Comparison of ENCODE assay signal across 24 cellular contexts in genomic region chr2:12607971-12608370, GRCh38.
A peak's percentile ranks its signal among the peaks of the same experiment; 100 is the strongest.
DNase-seq lines count a peak whose midpoint lies in the region; ATAC-seq, FAIRE-seq and TF ChIP-seq lines count a peak whose summit lies in the region.
"Had no signal": no experiment of that assay in that cellular context is flagged by ENCODE, and none has a peak within 500 bp of the region (broad histone marks: within the 10 kb centered on the region; RNA-seq: fewer than 3 reads in every experiment).

No MANE protein-coding gene starts in this region.

- POLR2A ChIA-PET in SK-N-SH (lab: Yijun Ruan, JAX), result no interaction called here

- H3K9ac ChIP-seq in SK-N-SH (no peak overlapping the region), keratinocyte (ENCODE audit: control insufficient read depth, extremely low read depth, insufficient read depth, low read length) (no peak overlapping the region)
- H3K9ac ChIP-seq: BLaER1, KMS-11 had no signal

- TF ChIP-seq RAD21 in SK-N-SH (IDR thresholded peaks at IDR 0.05; ENCODE audit: low read length), result no peak

- H2AFZ ChIP-seq in SK-N-SH (ENCODE audit: low read depth) (no peak overlapping the region), keratinocyte (ENCODE audit: control insufficient read depth, low read length) (no peak overlapping the region)

- H3K4me1 Mint-ChIP-seq in activated T-helper 2 cell treated with anti-CD3 and anti-CD28 coated beads, Interferon-gamma antibody, Interleukin-2, Interleukin-4, amounts not matched to agents 10 μg/mL and 5 μg/mL and 100 μg/mL, durations not matched to agents 14 hours and 24 hours and 36 hours (ENCODE audit: low read depth), result peaks cover 16% of the 10 kb centered on the region
- H3K4me1 Mint-ChIP-seq in progenitor cell of endocrine pancreas (ENCODE audit: low read depth), result peaks cover 4% of the 10 kb centered on the region

- TF ChIP-seq CTCF in SK-N-SH (IDR thresholded peaks at IDR 0.05) (no peak), keratinocyte (optimal IDR thresholded peaks at IDR 0.05 in 1 of 3, IDR thresholded peaks at IDR 0.05 in 1 of 3, conservative IDR thresholded peaks at IDR 0.05 in 1 of 3; ENCODE audit: extremely low read depth in 1 of 3, insufficient read depth in 2 of 3, low read length in 3 of 3) (no peak), progenitor cell of endocrine pancreas (IDR thresholded peaks at IDR 0.05; ENCODE audit: unreplicated experiment) (no peak)

- H3K4me3 ChIP-seq in SK-N-SH (ENCODE audit: low read depth in 2 of 2, low read length in 1 of 2), result no peak overlapping the region
- H3K4me3 ChIP-seq in keratinocyte (ENCODE audit: control insufficient read depth in 2 of 3, extremely low read depth in 1 of 3, insufficient read depth in 2 of 3, low read depth in 1 of 3, low read length in 3 of 3), result no peak overlapping the region
- H3K4me3 ChIP-seq: BLaER1, cardiac muscle cell, dorsolateral prefrontal cortex, lower lobe of right lung, SJCRH30, testis had no signal

- no peak for ATAC-seq in SK-N-SH treated with all-trans-retinoic acid at 6 μM for 48 hours
- ATAC-seq in GM18519 (IDR thresholded peaks at IDR 0.05; ENCODE audit: low FRiP score, unreplicated experiment), result no peak
- no peak for ATAC-seq in GM21619 (IDR thresholded peaks at IDR 0.05; ENCODE audit: unreplicated experiment)
- ATAC-seq: esophagus mucosa, lower lobe of right lung had no signal

- CTCF ChIA-PET in SK-N-SH (lab: Yijun Ruan, JAX), result no interaction called here

- no peaks in the 10 kb centered on the region for H4K20me1 ChIP-seq in SK-N-SH (ENCODE audit: insufficient read depth)
- no peaks in the 10 kb centered on the region for H4K20me1 ChIP-seq in keratinocyte (ENCODE audit: control insufficient read depth, extremely low read depth, insufficient read depth, low read length)
- H4K20me1 ChIP-seq: BLaER1 had no signal

- peaks cover 20% of the 10 kb centered on the region for H3F3A ChIP-seq in SK-N-SH (replicated peaks; ENCODE audit: insufficient read depth)

- H3K36me3 Mint-ChIP-seq in activated T-helper 2 cell treated with anti-CD3 and anti-CD28 coated beads, Interferon-gamma antibody, Interleukin-2, Interleukin-4, amounts not matched to agents 10 μg/mL and 5 μg/mL and 100 μg/mL, durations not matched to agents 14 hours and 24 hours and 36 hours (ENCODE audit: low read depth), result no peaks in the 10 kb centered on the region
- H3K36me3 Mint-ChIP-seq in progenitor cell of endocrine pancreas (ENCODE audit: insufficient read depth), result no peaks in the 10 kb centered on the region

- H3K27ac ChIP-seq in SK-N-SH (ENCODE audit: low read depth in 2 of 2, low read length in 1 of 2), result no peak overlapping the region
- no peak overlapping the region for H3K27ac ChIP-seq in keratinocyte (ENCODE audit: control insufficient read depth, insufficient read depth, low read length)
- H3K27ac ChIP-seq: BLaER1, cardiac muscle cell, dorsolateral prefrontal cortex, KMS-11, lower lobe of right lung, SJCRH30, testis had no signal

- H3K4me1 ChIP-seq in SK-N-SH (ENCODE audit: control insufficient read depth in 1 of 2, insufficient read depth in 2 of 2, low read depth in 1 of 2, low read length in 1 of 2) (peaks cover 20 to 39% of the 10 kb centered on the region in 2 experiments), keratinocyte (ENCODE audit: control insufficient read depth, extremely low read depth, insufficient read depth, low read length) (no peaks in the 10 kb centered on the region)
- H3K4me1 ChIP-seq: lower lobe of right lung, SJCRH30 had no signal

- H3K79me2 ChIP-seq in SK-N-SH (ENCODE audit: insufficient read depth), result no peaks in the 10 kb centered on the region
- no peaks in the 10 kb centered on the region for H3K79me2 ChIP-seq in keratinocyte (ENCODE audit: control insufficient read depth, insufficient read depth, low read length)

- no peak overlapping the region for H3K4me3 Mint-ChIP-seq in activated T-helper 2 cell treated with anti-CD3 and anti-CD28 coated beads, Interferon-gamma antibody, Interleukin-2, Interleukin-4, amounts not matched to agents 10 μg/mL and 5 μg/mL and 100 μg/mL, durations not matched to agents 14 hours and 24 hours and 36 hours (ENCODE audit: low read depth)
- no peak overlapping the region for H3K4me3 Mint-ChIP-seq in progenitor cell of endocrine pancreas (ENCODE audit: low read depth)
- H3K4me3 Mint-ChIP-seq: activated naive CD8-positive, alpha-beta T cell treated with anti-CD3 and anti-CD28 coated beads, Interleukin-2, amount 10 ng/mL, durations not matched to agents 7 days and 5 days had no signal

- H3K9me3 Mint-ChIP-seq in activated T-helper 2 cell treated with anti-CD3 and anti-CD28 coated beads, Interferon-gamma antibody, Interleukin-2, Interleukin-4, amounts not matched to agents 10 μg/mL and 5 μg/mL and 100 μg/mL, durations not matched to agents 14 hours and 24 hours and 36 hours, result peaks cover 4% of the 10 kb centered on the region
- H3K9me3 Mint-ChIP-seq in progenitor cell of endocrine pancreas (ENCODE audit: low read depth), result no peaks in the 10 kb centered on the region

- DNase-seq in SK-N-SH, result no peak
- DNase-seq in EL, result peak; percentile 3
- DNase-seq in activated T-helper 2 cell treated with anti-CD3 and anti-CD28 coated beads, Interferon-gamma antibody, Interleukin-2, Interleukin-4, amounts not matched to agents 10 μg/mL and 5 μg/mL and 100 μg/mL, durations not matched to agents 14 hours and 24 hours and 36 hours (ENCODE audit: low spot score), result no peak
- DNase-seq in keratinocyte (ENCODE audit: low read depth, low spot score), result no peak
- DNase-seq in progenitor cell of endocrine pancreas (ENCODE audit: low spot score, unreplicated experiment), result no peak
- DNase-seq: 8988T; activated CD4-positive, CD25-positive, alpha-beta regulatory T cell treated with anti-CD3 and anti-CD28 coated beads, Interleukin-2, amount 50 U/mL, for 72 hours; activated CD8-positive, alpha-beta memory T cell treated with anti-CD3 and anti-CD28 coated beads, Interleukin-2, amount 50 U/mL, for 48 hours; activated naive CD8-positive, alpha-beta T cell treated with anti-CD3 and anti-CD28 coated beads, Interleukin-2, amount 10 ng/mL, durations not matched to agents 7 days and 5 days; dorsolateral prefrontal cortex; GF-D8; lower lobe of right lung; NCI-H1092; NCI-H524 treated with DMSO at 0.1 percent for 48 hours; SJCRH30; testis had no signal

- dilution Hi-C loops in keratinocyte (cut with MboI; ENCODE audit: extremely low pct_ligation_motif_present, low sequenced_read_pairs), result no loop called here

- H3K36me3 ChIP-seq in SK-N-SH (replicated peaks in 1 of 2; ENCODE audit: control insufficient read depth in 1 of 2, insufficient read depth in 2 of 2, low read length in 1 of 2) (no peaks in the 10 kb centered on the region), keratinocyte (ENCODE audit: control insufficient read depth in 2 of 2, extremely low read depth in 1 of 2, insufficient read depth in 2 of 2, low read length in 2 of 2) (no peaks in the 10 kb centered on the region)
- H3K36me3 ChIP-seq: BLaER1, cardiac muscle cell, lower lobe of right lung, SJCRH30 had no signal

- intact Hi-C loops in activated T-helper 2 cell treated with anti-CD3 and anti-CD28 coated beads, Interferon-gamma antibody, Interleukin-2, Interleukin-4, amounts not matched to agents 10 μg/mL and 5 μg/mL and 100 μg/mL, durations not matched to agents 14 hours and 24 hours and 36 hours (cut with micrococcal nuclease), result loop anchor here (5.0 kb wide), 1 partner anchor 51 kb away; no protein-coding TSS in a partner anchor

- no peaks in the 10 kb centered on the region for H3K9me2 ChIP-seq in SK-N-SH

- H3K27me3 ChIP-seq in SK-N-SH (ENCODE audit: insufficient read depth) (no peaks in the 10 kb centered on the region), keratinocyte (ENCODE audit: control insufficient read depth, extremely low read depth, insufficient read depth, low read length) (no peaks in the 10 kb centered on the region)
- H3K27me3 ChIP-seq: BLaER1, cardiac muscle cell, SJCRH30, testis had no signal

- H3K27me3 Mint-ChIP-seq in activated T-helper 2 cell treated with anti-CD3 and anti-CD28 coated beads, Interferon-gamma antibody, Interleukin-2, Interleukin-4, amounts not matched to agents 10 μg/mL and 5 μg/mL and 100 μg/mL, durations not matched to agents 14 hours and 24 hours and 36 hours (ENCODE audit: low read depth), result peaks cover 20% of the 10 kb centered on the region
- H3K27me3 Mint-ChIP-seq in progenitor cell of endocrine pancreas, result peaks cover 3% of the 10 kb centered on the region
- H3K27me3 Mint-ChIP-seq: activated naive CD8-positive, alpha-beta T cell treated with anti-CD3 and anti-CD28 coated beads, Interleukin-2, amount 10 ng/mL, durations not matched to agents 7 days and 5 days had no signal

- H3K27ac Mint-ChIP-seq in activated T-helper 2 cell treated with anti-CD3 and anti-CD28 coated beads, Interferon-gamma antibody, Interleukin-2, Interleukin-4, amounts not matched to agents 10 μg/mL and 5 μg/mL and 100 μg/mL, durations not matched to agents 14 hours and 24 hours and 36 hours, result peak overlapping the region; percentile 11
- no peak overlapping the region for H3K27ac Mint-ChIP-seq in progenitor cell of endocrine pancreas
- H3K27ac Mint-ChIP-seq: activated naive CD8-positive, alpha-beta T cell treated with anti-CD3 and anti-CD28 coated beads, Interleukin-2, amount 10 ng/mL, durations not matched to agents 7 days and 5 days had no signal

- TF ChIP-seq EP300 in SK-N-SH (IDR thresholded peaks at IDR 0.05; ENCODE audit: borderline replicate concordance in 1 of 2, low read depth in 1 of 2, low read length in 1 of 2), result no peak

- H3K4me2 ChIP-seq in SK-N-SH (no peak overlapping the region), keratinocyte (ENCODE audit: control insufficient read depth, extremely low read depth, insufficient read depth, low read depth, low read length) (no peak overlapping the region)
- H3K4me2 ChIP-seq: BLaER1, KMS-11 had no signal

- FAIRE-seq in keratinocyte (lab: Jason Lieb, UNC), result peak; percentile 44
- FAIRE-seq: GM12891 had no signal

- H3K9me3 ChIP-seq in SK-N-SH, result no peaks in the 10 kb centered on the region
- no peaks in the 10 kb centered on the region for H3K9me3 ChIP-seq in keratinocyte (ENCODE audit: control insufficient read depth, low read depth, low read length)
- H3K9me3 ChIP-seq: BLaER1, lower lobe of right lung, SJCRH30, testis had no signal

- 70% methylated on average over 3 of the region's 3 CpGs for WGBS in SK-N-SH (ENCODE audit: low lambda C conversion rate)

- H3K9me1 ChIP-seq in keratinocyte (ENCODE audit: control insufficient read depth, extremely low read depth, insufficient read depth, low read length), result no peaks in the 10 kb centered on the region

TF ChIP-seq in SK-N-SH, 30 proteins besides CTCF, POLR2A, EP300 and RAD21 (continues in another document):
- 0 out of 2 replicates have a peak, but pooled peaks have one; percentile 4 for TF ChIP-seq FOSL2 (IDR thresholded peaks at IDR 0.05; ENCODE audit: borderline replicate concordance, low read depth)
- TF ChIP-seq FOXM1 (IDR thresholded peaks at IDR 0.05; ENCODE audit: low read depth), result no peak

TF ChIP-seq in SK-N-SH treated with all-trans-retinoic acid at 6 μM for 48 hours, 23 proteins besides CTCF, POLR2A, EP300 and RAD21 (continues in another document):
- no peak for TF ChIP-seq ISL1 (CRISPR knock-in tag; IDR thresholded peaks at IDR 0.05)
